1 cellular context compared by ENCODE assay signal in genomic region chr9:85600675-85601263, GRCh38.
TF ChIP-seq lines count a peak whose summit lies in the region.

No MANE protein-coding gene starts in this region.

TF ChIP-seq in GM23338, 12 proteins besides CTCF, POLR2A, EP300 and RAD21 (continued from another document):
- TF ChIP-seq, protein P1, sequence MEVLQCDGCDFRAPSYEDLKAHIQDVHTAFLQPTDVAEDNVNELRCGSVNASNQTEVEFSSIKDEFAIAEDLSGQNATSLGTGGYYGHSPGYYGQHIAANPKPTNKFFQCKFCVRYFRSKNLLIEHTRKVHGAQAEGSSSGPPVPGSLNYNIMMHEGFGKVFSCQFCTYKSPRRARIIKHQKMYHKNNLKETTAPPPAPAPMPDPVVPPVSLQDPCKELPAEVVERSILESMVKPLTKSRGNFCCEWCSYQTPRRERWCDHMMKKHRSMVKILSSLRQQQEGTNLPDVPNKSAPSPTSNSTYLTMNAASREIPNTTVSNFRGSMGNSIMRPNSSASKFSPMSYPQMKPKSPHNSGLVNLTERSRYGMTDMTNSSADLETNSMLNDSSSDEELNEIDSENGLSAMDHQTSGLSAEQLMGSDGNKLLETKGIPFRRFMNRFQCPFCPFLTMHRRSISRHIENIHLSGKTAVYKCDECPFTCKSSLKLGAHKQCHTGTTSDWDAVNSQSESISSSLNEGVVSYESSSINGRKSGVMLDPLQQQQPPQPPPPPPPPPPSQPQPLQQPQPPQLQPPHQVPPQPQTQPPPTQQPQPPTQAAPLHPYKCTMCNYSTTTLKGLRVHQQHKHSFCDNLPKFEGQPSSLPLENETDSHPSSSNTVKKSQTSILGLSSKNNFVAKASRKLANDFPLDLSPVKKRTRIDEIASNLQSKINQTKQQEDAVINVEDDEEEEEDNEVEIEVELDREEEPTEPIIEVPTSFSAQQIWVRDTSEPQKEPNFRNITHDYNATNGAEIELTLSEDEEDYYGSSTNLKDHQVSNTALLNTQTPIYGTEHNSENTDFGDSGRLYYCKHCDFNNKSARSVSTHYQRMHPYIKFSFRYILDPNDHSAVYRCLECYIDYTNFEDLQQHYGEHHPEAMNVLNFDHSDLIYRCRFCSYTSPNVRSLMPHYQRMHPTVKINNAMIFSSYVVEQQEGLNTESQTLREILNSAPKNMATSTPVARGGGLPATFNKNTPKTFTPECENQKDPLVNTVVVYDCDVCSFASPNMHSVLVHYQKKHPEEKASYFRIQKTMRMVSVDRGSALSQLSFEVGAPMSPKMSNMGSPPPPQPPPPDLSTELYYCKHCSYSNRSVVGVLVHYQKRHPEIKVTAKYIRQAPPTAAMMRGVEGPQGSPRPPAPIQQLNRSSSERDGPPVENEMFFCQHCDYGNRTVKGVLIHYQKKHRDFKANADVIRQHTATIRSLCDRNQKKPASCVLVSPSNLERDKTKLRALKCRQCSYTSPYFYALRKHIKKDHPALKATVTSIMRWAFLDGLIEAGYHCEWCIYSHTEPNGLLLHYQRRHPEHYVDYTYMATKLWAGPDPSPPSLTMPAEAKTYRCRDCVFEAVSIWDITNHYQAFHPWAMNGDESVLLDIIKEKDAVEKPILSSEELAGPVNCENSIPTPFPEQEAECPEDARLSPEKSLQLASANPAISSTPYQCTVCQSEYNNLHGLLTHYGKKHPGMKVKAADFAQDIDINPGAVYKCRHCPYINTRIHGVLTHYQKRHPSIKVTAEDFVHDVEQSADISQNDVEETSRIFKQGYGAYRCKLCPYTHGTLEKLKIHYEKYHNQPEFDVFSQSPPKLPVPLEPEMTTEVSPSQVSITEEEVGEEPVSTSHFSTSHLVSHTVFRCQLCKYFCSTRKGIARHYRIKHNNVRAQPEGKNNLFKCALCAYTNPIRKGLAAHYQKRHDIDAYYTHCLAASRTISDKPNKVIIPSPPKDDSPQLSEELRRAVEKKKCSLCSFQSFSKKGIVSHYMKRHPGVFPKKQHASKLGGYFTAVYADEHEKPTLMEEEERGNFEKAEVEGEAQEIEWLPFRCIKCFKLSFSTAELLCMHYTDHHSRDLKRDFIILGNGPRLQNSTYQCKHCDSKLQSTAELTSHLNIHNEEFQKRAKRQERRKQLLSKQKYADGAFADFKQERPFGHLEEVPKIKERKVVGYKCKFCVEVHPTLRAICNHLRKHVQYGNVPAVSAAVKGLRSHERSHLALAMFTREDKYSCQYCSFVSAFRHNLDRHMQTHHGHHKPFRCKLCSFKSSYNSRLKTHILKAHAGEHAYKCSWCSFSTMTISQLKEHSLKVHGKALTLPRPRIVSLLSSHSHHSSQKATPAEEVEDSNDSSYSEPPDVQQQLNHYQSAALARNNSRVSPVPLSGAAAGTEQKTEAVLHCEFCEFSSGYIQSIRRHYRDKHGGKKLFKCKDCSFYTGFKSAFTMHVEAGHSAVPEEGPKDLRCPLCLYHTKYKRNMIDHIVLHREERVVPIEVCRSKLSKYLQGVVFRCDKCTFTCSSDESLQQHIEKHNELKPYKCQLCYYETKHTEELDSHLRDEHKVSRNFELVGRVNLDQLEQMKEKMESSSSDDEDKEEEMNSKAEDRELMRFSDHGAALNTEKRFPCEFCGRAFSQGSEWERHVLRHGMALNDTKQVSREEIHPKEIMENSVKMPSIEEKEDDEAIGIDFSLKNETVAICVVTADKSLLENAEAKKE (CRISPR knock-in tag; IDR thresholded peaks at IDR 0.05) = no peak
- TF ChIP-seq STAT1 (IDR thresholded peaks at IDR 0.05; ENCODE audit: unreplicated experiment) = no peak
TF ChIP-seq in GM23338: peak in this region for 0.
